30 cellular contexts compared by ENCODE assay signal in the genomic region with DNA sequence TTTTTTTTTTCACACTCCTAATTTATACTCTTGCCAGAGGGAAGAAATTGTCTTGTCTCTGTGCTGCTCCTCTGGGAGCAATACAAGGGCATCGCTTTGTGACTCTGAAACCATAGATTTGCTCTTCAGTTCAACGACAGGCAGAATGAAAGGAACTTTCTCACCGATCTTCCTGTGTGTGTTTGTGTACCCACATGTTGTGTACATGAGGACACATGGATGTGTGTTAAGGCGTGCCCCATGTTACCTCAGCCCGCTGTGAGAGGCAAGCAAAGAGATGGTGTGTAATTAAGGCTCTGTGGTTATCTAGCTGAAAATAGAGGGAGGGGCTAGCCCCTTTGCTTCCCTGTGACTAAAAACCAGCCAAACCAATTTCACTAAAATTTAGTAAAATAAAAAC.
"Had no signal": no experiment of that assay in that cellular context is flagged by ENCODE, and none has a peak within 500 bp of the region (broad histone marks: within the 10 kb centered on the region; RNA-seq: fewer than 3 reads in every experiment).

No MANE protein-coding gene starts in this region.

- H3K9me3 ChIP-seq: ascending aorta, neutrophil, prostate gland, upper lobe of right lung had no signal

- H3K36me3 ChIP-seq: ascending aorta, brain microvascular endothelial cell, gastroesophageal sphincter, neutrophil, prostate gland, stomach, tibial artery, upper lobe of right lung had no signal

- DNase-seq: activated CD4-positive, alpha-beta memory T cell treated with anti-CD3 and anti-CD28 coated beads for 36 hours; activated CD4-positive, alpha-beta T cell treated with anti-CD3 and anti-CD28 coated beads, Interleukin-2, amount 10 ng/mL, durations not matched to agents 24 days and 14 days; activated CD4-positive, CD25-positive, alpha-beta regulatory T cell treated with anti-CD3 and anti-CD28 coated beads, Interleukin-2, amount 50 U/mL, for 72 hours; activated CD8-positive, alpha-beta memory T cell treated with anti-CD3 and anti-CD28 coated beads, Interleukin-2, amount 50 U/mL, for 48 hours; activated gamma-delta T cell; activated naive CD4-positive, alpha-beta T cell treated with anti-CD3 and anti-CD28 coated beads, Interleukin-2, amount 10 ng/mL, durations not matched to agents 7 days and 5 days; activated naive CD8-positive, alpha-beta T cell treated with anti-CD3 and anti-CD28 coated beads, Interleukin-2, amount 10 ng/mL, durations not matched to agents 7 days and 5 days; activated T-cell treated with anti-CD3 and anti-CD28 coated beads, Interleukin-2, amount 50 U/mL, for 24 hours; brain microvascular endothelial cell; islet precursor cell; left cardiac atrium; left ventricle myocardium superior; mucosa of descending colon; retina; stimulated activated CD4-positive, alpha-beta T cell treated with anti-CD3 and anti-CD28 coated beads, Interleukin-1b, Interleukin-23, amount 100 ng/mL, for 48 hours; stimulated activated CD4-positive, alpha-beta T cell treated with anti-CD3 and anti-CD28 coated beads, Interleukin-4, amount 100 ng/mL, for 4 hours; stimulated activated CD8-positive, alpha-beta memory T cell treated with anti-CD3 and anti-CD28 coated beads, Interleukin-4, amount 100 ng/mL, for 48 hours; stimulated activated naive B cell treated with anti-CD40 and anti-IgM and Interleukin-4, amounts not matched to agents 10 μg/mL and 1 μg/mL and 100 μg/mL, for 72 hours; stomach; T-helper 17 cell; T1000; tibial artery; upper lobe of right lung had no signal

- H3K4me1 ChIP-seq: ascending aorta, gastroesophageal sphincter, prostate gland, tibial artery, upper lobe of right lung had no signal

- H3K4me3 ChIP-seq: ascending aorta, gastroesophageal sphincter, hepatocyte, mucosa of descending colon, prostate gland, smooth muscle cell, stomach, tibial artery, upper lobe of right lung had no signal

- H3K4me1 Mint-ChIP-seq: activated CD4-positive, alpha-beta T cell treated with anti-CD3 and anti-CD28 coated beads, Interleukin-2, amount 10 ng/mL, durations not matched to agents 24 days and 14 days; activated naive CD4-positive, alpha-beta T cell treated with anti-CD3 and anti-CD28 coated beads, Interleukin-2, amount 10 ng/mL, durations not matched to agents 7 days and 5 days; activated naive CD8-positive, alpha-beta T cell treated with anti-CD3 and anti-CD28 coated beads, Interleukin-2, amount 10 ng/mL, durations not matched to agents 7 days and 5 days; stimulated activated naive B cell treated with anti-CD40 and anti-IgM and Interleukin-4, amounts not matched to agents 10 μg/mL and 1 μg/mL and 100 μg/mL, for 72 hours; T-helper 17 cell had no signal

- H3K27ac ChIP-seq: ascending aorta, brain microvascular endothelial cell, gastroesophageal sphincter, hepatocyte, neutrophil, prostate gland, stomach, tibial artery, upper lobe of right lung had no signal

- H3K4me2 ChIP-seq: hepatocyte, smooth muscle cell had no signal

- H3K27me3 ChIP-seq: ascending aorta, brain microvascular endothelial cell, gastroesophageal sphincter, hepatocyte, neutrophil, stomach, tibial artery, upper lobe of right lung had no signal

- H2AFZ ChIP-seq: hepatocyte had no signal

- H3K27ac Mint-ChIP-seq: activated CD4-positive, alpha-beta memory T cell treated with anti-CD3 and anti-CD28 coated beads for 36 hours; activated CD4-positive, alpha-beta T cell treated with anti-CD3 and anti-CD28 coated beads, Interleukin-2, amount 10 ng/mL, durations not matched to agents 24 days and 14 days; activated naive CD4-positive, alpha-beta T cell treated with anti-CD3 and anti-CD28 coated beads, Interleukin-2, amount 10 ng/mL, durations not matched to agents 7 days and 5 days; activated naive CD8-positive, alpha-beta T cell treated with anti-CD3 and anti-CD28 coated beads, Interleukin-2, amount 10 ng/mL, durations not matched to agents 7 days and 5 days; activated T-cell treated with anti-CD3 and anti-CD28 coated beads, Interleukin-2, amount 50 U/mL, for 24 hours; natural killer cell treated with Interleukin-12 subunit alpha and Interleukin-12 subunit beta and Interleukin-15 and Interleukin-18, amount 100 ng/mL, for 72 hours; stimulated activated naive B cell treated with anti-CD40 and anti-IgM and Interleukin-4, amounts not matched to agents 10 μg/mL and 1 μg/mL and 100 μg/mL, for 72 hours; T-helper 17 cell had no signal

- H3K4me3 Mint-ChIP-seq: activated CD4-positive, alpha-beta memory T cell treated with anti-CD3 and anti-CD28 coated beads for 36 hours; activated CD4-positive, alpha-beta T cell treated with anti-CD3 and anti-CD28 coated beads, Interleukin-2, amount 10 ng/mL, durations not matched to agents 24 days and 14 days; activated naive CD4-positive, alpha-beta T cell treated with anti-CD3 and anti-CD28 coated beads, Interleukin-2, amount 10 ng/mL, durations not matched to agents 7 days and 5 days; activated naive CD8-positive, alpha-beta T cell treated with anti-CD3 and anti-CD28 coated beads, Interleukin-2, amount 10 ng/mL, durations not matched to agents 7 days and 5 days; activated T-cell treated with anti-CD3 and anti-CD28 coated beads, Interleukin-2, amount 50 U/mL, for 24 hours; natural killer cell treated with Interleukin-12 subunit alpha and Interleukin-12 subunit beta and Interleukin-15 and Interleukin-18, amount 100 ng/mL, for 72 hours; stimulated activated naive B cell treated with anti-CD40 and anti-IgM and Interleukin-4, amounts not matched to agents 10 μg/mL and 1 μg/mL and 100 μg/mL, for 72 hours; T-helper 17 cell had no signal

- H3K27me3 Mint-ChIP-seq: activated CD4-positive, alpha-beta memory T cell treated with anti-CD3 and anti-CD28 coated beads for 36 hours; activated CD4-positive, alpha-beta T cell treated with anti-CD3 and anti-CD28 coated beads, Interleukin-2, amount 10 ng/mL, durations not matched to agents 24 days and 14 days; activated naive CD4-positive, alpha-beta T cell treated with anti-CD3 and anti-CD28 coated beads, Interleukin-2, amount 10 ng/mL, durations not matched to agents 7 days and 5 days; activated naive CD8-positive, alpha-beta T cell treated with anti-CD3 and anti-CD28 coated beads, Interleukin-2, amount 10 ng/mL, durations not matched to agents 7 days and 5 days; natural killer cell treated with Interleukin-12 subunit alpha and Interleukin-12 subunit beta and Interleukin-15 and Interleukin-18, amount 100 ng/mL, for 72 hours; stimulated activated naive B cell treated with anti-CD40 and anti-IgM and Interleukin-4, amounts not matched to agents 10 μg/mL and 1 μg/mL and 100 μg/mL, for 72 hours had no signal

- H3K36me3 Mint-ChIP-seq: activated CD4-positive, alpha-beta memory T cell treated with anti-CD3 and anti-CD28 coated beads for 36 hours; activated naive CD4-positive, alpha-beta T cell treated with anti-CD3 and anti-CD28 coated beads, Interleukin-2, amount 10 ng/mL, durations not matched to agents 7 days and 5 days; activated naive CD8-positive, alpha-beta T cell treated with anti-CD3 and anti-CD28 coated beads, Interleukin-2, amount 10 ng/mL, durations not matched to agents 7 days and 5 days; stimulated activated naive B cell treated with anti-CD40 and anti-IgM and Interleukin-4, amounts not matched to agents 10 μg/mL and 1 μg/mL and 100 μg/mL, for 72 hours had no signal

- ATAC-seq: gastroesophageal sphincter; left cardiac atrium; left ventricle myocardium superior; mucosa of descending colon; natural killer cell treated with Interleukin-12 subunit alpha and Interleukin-12 subunit beta and Interleukin-15 and Interleukin-18, amount 100 ng/mL, for 72 hours; stimulated activated naive B cell treated with anti-CD40 and anti-IgM and Interleukin-4, amounts not matched to agents 10 μg/mL and 1 μg/mL and 100 μg/mL, for 72 hours; T-helper 17 cell; upper lobe of right lung had no signal
